In genomic region chr12:6943719-6944380, GRCh38 we compare ENCODE assay signal across 8 cellular contexts. TPM values are rescaled to one million over a fixed set of nuclear protein-coding genes. Genes with fewer than 3 reads are reported as not detected.
DNase-seq lines count a peak whose midpoint lies in the region; ATAC-seq, FAIRE-seq and TF ChIP-seq lines count a peak whose summit lies in the region.

Gene C12orf57 (plus strand): TSS chr12:6944022. CDS start chr12:6944122, 100 bp downstream.
Gene RNU7-1 (plus strand): TSS chr12:6943816.

- H3K9me3 ChIP-seq in K562 (replicated peaks; ENCODE audit: control insufficient read depth, insufficient read depth, low read depth, low read length) (no peaks in the 10 kb centered on the region), sigmoid colon (no peaks in the 10 kb centered on the region)

- CTCF ChIA-PET in K562 (lab: Yijun Ruan, JAX; ENCODE audit: low intra/inter-chr PET ratio) = interaction anchor here (1.3 to 2.3 kb wide), 5 partner anchors 18 to 166 kb away, joined by 4 to 14 read pairs (median 12); partner anchors contain the start of gene C1R

- peak within 1 kb of the TSS; percentile 96 for H3K27ac ChIP-seq in K562 (ENCODE audit: extremely low read depth, low read depth, low read length)
- H3K27ac ChIP-seq in sigmoid colon = peak within 1 kb of the TSS; percentile 92 to 99 (median 96)

- TF ChIP-seq EP300 in K562 (IDR thresholded peaks at IDR 0.05; ENCODE audit: low read length) = peak; percentile 53; the same call in 1 of the 2 replicates
- peak in 1 of 4 donors; percentile 20 for TF ChIP-seq EP300 in sigmoid colon (IDR thresholded peaks at IDR 0.05)

- H3K36me3 ChIP-seq in K562 (ENCODE audit: control insufficient read depth, insufficient read depth, low read length) (peaks cover 31% of the 10 kb centered on the region; the same call in 2 of the 3 replicates), sigmoid colon (peaks cover 5 to 46% (median 12%) of the 10 kb centered on the region in 4 donors)

- no peak for FAIRE-seq in K562 (lab: Jason Lieb, UNC)

- peak in 1 of 2 experiments; percentile 45; a peak in 1 of 4 replicates for TF ChIP-seq RAD21 in K562 (CRISPR knock-in tag; conservative IDR thresholded peaks at IDR 0.05 in 1 of 2, IDR thresholded peaks at IDR 0.05 in 1 of 2)

- H3K4me1 ChIP-seq in K562 (replicated peaks in 1 of 2; ENCODE audit: control insufficient read depth in 2 of 2, insufficient read depth in 2 of 2, low read length in 2 of 2) (peaks cover 13 to 48% of the 10 kb centered on the region in 2 experiments), sigmoid colon (peaks cover 0 to 60% (median 49%) of the 10 kb centered on the region in 4 donors)

- H3K27me3 ChIP-seq in K562 (ENCODE audit: control insufficient read depth in 2 of 2, insufficient read depth in 2 of 2, low read length in 2 of 2) (no peaks in the 10 kb centered on the region), sigmoid colon (no peaks in the 10 kb centered on the region)

- H3K4me1 Mint-ChIP-seq in T-helper 2 cell treated with Interferon-gamma antibody and Interleukin-4, amounts not matched to agents 5 μg/mL and 100 μg/mL, for 36 hours (ENCODE audit: low read depth) = peaks cover 50% of the 10 kb centered on the region

- peak within 1 kb of the TSS; percentile 92 for H3K4me3 Mint-ChIP-seq in T-helper 2 cell treated with Interferon-gamma antibody and Interleukin-4, amounts not matched to agents 5 μg/mL and 100 μg/mL, for 36 hours

- H3K27me3 Mint-ChIP-seq in T-helper 2 cell treated with Interferon-gamma antibody and Interleukin-4, amounts not matched to agents 5 μg/mL and 100 μg/mL, for 36 hours (ENCODE audit: low read depth) = no peaks in the 10 kb centered on the region

- DNase-seq in SKM-1 treated with dmso at 0.1 percent for 144 hours (lab: John Stamatoyannopoulos, UW; ENCODE audit: unreplicated experiment) (peak; percentile 41), SKM-1 (lab: John Stamatoyannopoulos, UW; ENCODE audit: unreplicated experiment) (no peak), NCI-H1930 (lab: John Stamatoyannopoulos, UW) (peak; percentile 88 to 97), K562 (ENCODE audit: extremely low read depth in 1 of 4, low spot score in 3 of 4) (peak; percentile 54 to 94 (median 68)), hypothalamus (lab: John Stamatoyannopoulos, UW) (peak in 42 of 51 donors; percentile 25 to 95 (median 58)), sigmoid colon (peak; percentile 92)
- peak; percentile 78 for DNase-seq in T-helper 2 cell treated with Interferon-gamma antibody and Interleukin-4, amounts not matched to agents 5 μg/mL and 100 μg/mL, for 36 hours (ENCODE audit: low spot score)

- BruUV-seq in K562 (replicated peaks; lab: Mats Ljungman, UMichigan) = TSS peak; percentile 93

- in situ Hi-C loops in K562 (cut with MboI) = loop anchor here (5.0 kb wide), 1 partner anchor 77 kb away; the partner anchor contains the start of gene TPI1

- H2AFZ ChIP-seq in K562 (ENCODE audit: low read depth, low read length) = peak within 1 kb of the TSS; percentile 79

- H3K27ac Mint-ChIP-seq in T-helper 2 cell treated with Interferon-gamma antibody and Interleukin-4, amounts not matched to agents 5 μg/mL and 100 μg/mL, for 36 hours = peak within 1 kb of the TSS; percentile 97

- under 1% methylated on average over 23 of the region's 31 CpGs for whole genome bisulfite sequencing in K562 (ENCODE audit: insufficient coverage, low coverage, missing lambda C conversion rate)
- WGBS in sigmoid colon, 2 donors = 0% methylated on average over 31 of the region's 31 CpGs

- TF ChIP-seq CTCF in K562 (IDR thresholded peaks at IDR 0.05 in 2 of 3, conservative IDR thresholded peaks at IDR 0.05 in 1 of 3; ENCODE audit: insufficient read depth in 2 of 3, low read depth in 1 of 3, low read length in 3 of 3) (peak in 1 of 3 experiments; percentile 1; a peak in 1 of 6 replicates), sigmoid colon (IDR thresholded peaks at IDR 0.05) (no peak)

- H4K20me1 ChIP-seq in K562 (replicated peaks; ENCODE audit: control insufficient read depth, insufficient read depth, low read length) = no peaks in the 10 kb centered on the region

- no peaks in the 10 kb centered on the region for H3K9me3 Mint-ChIP-seq in T-helper 2 cell treated with Interferon-gamma antibody and Interleukin-4, amounts not matched to agents 5 μg/mL and 100 μg/mL, for 36 hours

- H3K79me2 ChIP-seq in K562 (ENCODE audit: control insufficient read depth, insufficient read depth, low read length) = peaks cover 13% of the 10 kb centered on the region

- H3K4me3 ChIP-seq in K562 (peak within 1 kb of the TSS; percentile 49), sigmoid colon (peak within 1 kb of the TSS; percentile 52 to 76 (median 70))

- no peaks in the 10 kb centered on the region for H3K9me1 ChIP-seq in K562 (ENCODE audit: control insufficient read depth, insufficient read depth, low read length)

- POLR2A ChIA-PET in K562 (lab: Yijun Ruan, JAX) = interaction anchor here (0.5 to 6.3 kb wide), 39 partner anchors 10 to 474 kb away, joined by 3 to 98 read pairs (median 5); partner anchors contain the start of genes ATN1, C1RL, CDCA3 and LRRC23

- ATAC-seq in HG02973 (IDR thresholded peaks at IDR 0.05; ENCODE audit: unreplicated experiment) (peak; percentile 28), K562 (peak; percentile 77)

- intact Hi-C loops in K562 (cut with micrococcal nuclease) (loop anchor here (1.0 to 5.0 kb wide), 5 partner anchors 19 to 165 kb away; partner anchors contain the start of genes C1RL and TPI1), sigmoid colon (cut with DNase I) (loop anchor here (1.0 to 2.0 kb wide), 3 partner anchors 21 to 169 kb away; partner anchors contain the start of gene LPCAT3)

- TF ChIP-seq POLR2A in K562 (conservative IDR thresholded peaks at IDR 0.05) = peak; percentile 100
- peak; percentile 88 to 92 for TF ChIP-seq POLR2A in sigmoid colon (IDR thresholded peaks at IDR 0.05)

- peaks cover 14% of the 10 kb centered on the region for H3K36me3 Mint-ChIP-seq in T-helper 2 cell treated with Interferon-gamma antibody and Interleukin-4, amounts not matched to agents 5 μg/mL and 100 μg/mL, for 36 hours (ENCODE audit: low read depth)

- peak within 1 kb of the TSS; percentile 94 for H3K4me2 ChIP-seq in K562 (ENCODE audit: insufficient read depth, low read length)

- peak within 1 kb of the TSS; percentile 86 to 90 for H3K9ac ChIP-seq in K562 (ENCODE audit: insufficient read depth in 1 of 2, low read depth in 2 of 2, low read length in 2 of 2)

TF ChIP-seq in K562, 482 proteins besides CTCF, POLR2A, EP300 and RAD21 (continues in another document):
- TF ChIP-seq ZNF398 (CRISPR knock-in tag; IDR thresholded peaks at IDR 0.05) (no peak), SRF (CRISPR knock-in tag; IDR thresholded peaks at IDR 0.05) (peak in 1 of 2 experiments; percentile 90; a peak in 2 of 4 replicates)

RNA-seq across cellular contexts. Expression of gene C12orf57, which starts in this region (rescaled TPM):
- total RNA-seq in K562 (2011; cell fraction: chromatin; rRNA removed; ENCODE audit: low replicate concordance) = 30.7 and 66.4 TPM in 2 replicates
- 89.2 and 92.8 TPM in 2 replicates for total RNA-seq in K562 (2011; cell fraction: nucleolus; rRNA removed)
- 81.8 and 119 TPM in 2 replicates for total RNA-seq in K562 (2011; cell fraction: nucleoplasm; rRNA removed)
- total RNA-seq in K562 (2014; rRNA removed) (131 and 140 TPM in 2 replicates), K562 (2014; rRNA removed; fragmentation: Illumina TruSeq; extraction: Trizol) (22.9 and 26.7 TPM in 2 replicates), K562 (2015; rRNA removed; fragmentation: Illumina TruSeq; extraction: Trizol) (113 and 115 TPM in 2 replicates), K562 (2021) (104 and 113 TPM in 2 replicates), sigmoid colon (100 to 1,000 TPM; 465 to 697 (median 652) TPM)
- polyA plus RNA-seq in K562 (2011; rRNA removed) (190 and 317 TPM in 2 replicates), K562 (2014; fragmentation: Illumina TruSeq; extraction: Trizol) (41.5 and 120 TPM in 2 replicates), K562 (2014; fragmentation: Nextera tagmentation; extraction: Ambion mirVana) (100 to 1,000 TPM in 1 of 2 experiments, 10 to 100 TPM in 1; 64.2 to 107 TPM), K562 (2014; rRNA removed) (188 and 191 TPM in 2 replicates), sigmoid colon (100 to 1,000 TPM; 305 to 810 (median 418) TPM)
- 504 and 556 TPM in 2 replicates for polyA plus RNA-seq in K562 (2011; cell fraction: cytosol; rRNA removed)
- polyA plus RNA-seq in K562 (2011; cell fraction: nucleus; rRNA removed) = 180 and 275 TPM in 2 replicates
- 150 and 417 TPM in 2 replicates for polyA plus RNA-seq in K562 (2012)
- polyA minus RNA-seq in K562 (2011; rRNA and poly(A)+ RNA removed) = 37.7 TPM in 2 replicates
- 34.5 and 61.2 TPM in 2 replicates for polyA minus RNA-seq in K562 (2011; cell fraction: cytosol; rRNA and poly(A)+ RNA removed)
- 33.4 and 59.2 TPM in 2 replicates for polyA minus RNA-seq in K562 (2011; cell fraction: nucleus; rRNA and poly(A)+ RNA removed)

RNA-seq across cellular contexts. Expression of gene RNU7-1, which starts in this region (rescaled TPM):
- not detected in 2 replicates for total RNA-seq in K562 (2011; cell fraction: chromatin; rRNA removed; ENCODE audit: low replicate concordance)
- not detected in 2 replicates for total RNA-seq in K562 (2011; cell fraction: nucleolus; rRNA removed)
- total RNA-seq in K562 (2011; cell fraction: nucleoplasm; rRNA removed) = not detected in 2 replicates
- total RNA-seq in K562 (2014; rRNA removed) (not detected in 2 replicates), K562 (2014; rRNA removed; fragmentation: Illumina TruSeq; extraction: Trizol) (not detected in 2 replicates), K562 (2015; rRNA removed; fragmentation: Illumina TruSeq; extraction: Trizol) (not detected in 2 replicates), K562 (2021) (not detected in 2 replicates), sigmoid colon (not detected)
- polyA plus RNA-seq in K562 (2011; rRNA removed) (not detected in 2 replicates), K562 (2014; fragmentation: Illumina TruSeq; extraction: Trizol) (not detected in 2 replicates), K562 (2014; fragmentation: Nextera tagmentation; extraction: Ambion mirVana) (not detected), K562 (2014; rRNA removed) (not detected in 2 replicates), sigmoid colon (not detected)
- polyA plus RNA-seq in K562 (2011; cell fraction: cytosol; rRNA removed) = not detected in 2 replicates
- polyA plus RNA-seq in K562 (2011; cell fraction: nucleus; rRNA removed) = not detected in 2 replicates
- not detected in 2 replicates for polyA plus RNA-seq in K562 (2012)
- not detected in 2 replicates for polyA minus RNA-seq in K562 (2011; rRNA and poly(A)+ RNA removed)
- not detected in 2 replicates for polyA minus RNA-seq in K562 (2011; cell fraction: cytosol; rRNA and poly(A)+ RNA removed)
- polyA minus RNA-seq in K562 (2011; cell fraction: nucleus; rRNA and poly(A)+ RNA removed) = not detected in 2 replicates
